ENCODE assay signal across 8 cellular contexts in the genomic region with DNA sequence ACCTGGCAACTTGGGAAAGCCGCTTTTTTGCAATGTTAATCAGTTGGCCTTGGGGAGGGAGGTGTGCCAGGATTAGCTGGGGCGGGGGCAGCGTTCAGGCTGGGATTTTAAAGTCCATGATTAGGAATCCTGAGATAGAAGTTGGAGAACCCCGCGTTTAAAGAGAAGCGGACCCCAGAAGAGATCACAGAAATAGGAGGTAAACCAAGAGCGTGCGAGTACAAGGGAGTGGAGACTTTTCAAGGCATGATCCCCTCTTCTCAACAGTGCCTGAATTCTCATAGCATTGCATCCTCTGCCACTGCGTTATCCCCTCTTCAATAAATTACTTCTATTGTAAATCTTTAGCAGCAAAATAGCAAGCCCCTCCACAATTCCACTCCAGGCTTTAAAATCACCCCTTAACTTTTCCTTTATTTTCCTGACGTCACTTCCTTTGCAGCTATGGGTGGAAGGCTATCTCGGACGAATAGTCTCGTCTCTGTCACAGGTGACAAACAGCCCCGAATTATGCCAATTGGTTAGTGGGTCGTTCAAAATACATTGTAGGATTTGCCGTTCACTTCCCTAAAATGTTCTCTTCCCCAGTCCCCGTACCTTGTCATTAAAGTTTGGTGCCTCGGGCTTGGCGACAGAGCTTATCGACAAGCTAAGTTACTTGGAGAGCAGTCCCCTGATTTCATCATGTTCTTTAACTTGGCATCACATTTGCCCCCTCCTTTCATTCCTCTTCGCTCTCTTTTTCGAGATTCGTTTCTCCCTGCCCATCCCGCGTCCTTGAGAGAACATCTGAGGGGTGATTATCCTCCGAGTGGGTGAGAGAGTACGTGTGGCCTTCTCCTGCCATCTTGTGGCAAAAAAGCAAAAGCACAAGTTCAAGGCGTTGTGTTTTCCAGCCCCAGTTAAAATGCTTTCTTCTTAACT. TPM values are rescaled to one million over a fixed set of nuclear protein-coding genes. Genes with fewer than 3 reads are reported as not detected.
DNase-seq lines count a peak whose midpoint lies in the region; ATAC-seq lines count a peak whose summit lies in the region.

No MANE protein-coding gene starts in this region.

- no peaks in the 10 kb centered on the region for H3K9me3 ChIP-seq in BLaER1

- peak overlapping the region; percentile 97 for H3K27ac ChIP-seq in BLaER1

- ATAC-seq in GM21360 (IDR thresholded peaks at IDR 0.05; ENCODE audit: unreplicated experiment): no peak

- no peaks in the 10 kb centered on the region for H3K27me3 ChIP-seq in BLaER1
- no peaks in the 10 kb centered on the region for H3K27me3 ChIP-seq in H7 (ENCODE audit: control insufficient read depth, insufficient read depth, low read length)

- H3K4me3 ChIP-seq in BLaER1: peak overlapping the region; percentile 86
- peak overlapping the region; percentile 77 for H3K4me3 ChIP-seq in H7 (ENCODE audit: insufficient read depth, low read depth, low read length)

- H4K20me1 ChIP-seq in BLaER1: peaks cover 5% of the 10 kb centered on the region; the same call in 1 of the 2 replicates

- H3K36me3 ChIP-seq in BLaER1: no peaks in the 10 kb centered on the region
- H3K36me3 ChIP-seq in H7 (replicated peaks; ENCODE audit: control insufficient read depth, insufficient read depth, low read length): no peaks in the 10 kb centered on the region

- peaks cover 24% of the 10 kb centered on the region for H3K4me1 ChIP-seq in BLaER1

- peak; percentile 63 for DNase-seq in H7
- DNase-seq in NCI-H226: peak; percentile 54
- DNase-seq in activated CD4-positive, CD25-positive, alpha-beta regulatory T cell treated with anti-CD3 and anti-CD28 coated beads, Interleukin-2, amount 50 U/mL, for 16 hours (ENCODE audit: low read depth, low spot score): peak; percentile 56
- peak; percentile 76 to 88 for DNase-seq in dermis microvascular lymphatic vessel endothelial cell (ENCODE audit: low read depth in 2 of 2)
- DNase-seq in left kidney (ENCODE audit: low read depth, low spot score): peak; percentile 96
- DNase-seq in stimulated activated CD4-positive, alpha-beta T cell treated with anti-CD3 and anti-CD28 coated beads, Interleukin-2, amount 100 ng/mL, for 4 hours (ENCODE audit: low read depth): peak; percentile 54

- peak overlapping the region; percentile 99 for H3K9ac ChIP-seq in BLaER1

- H3K4me2 ChIP-seq in BLaER1: peak overlapping the region; percentile 76

RNA-seq across cellular contexts. Expression of a gene that starts 17.1 kb away (rescaled TPM):
- not detected in 2 replicates for total RNA-seq in H7 (2014; rRNA removed; shearing (Covaris generic))
- not detected in 2 replicates for total RNA-seq in dermis microvascular lymphatic vessel endothelial cell
